In the genomic region with DNA sequence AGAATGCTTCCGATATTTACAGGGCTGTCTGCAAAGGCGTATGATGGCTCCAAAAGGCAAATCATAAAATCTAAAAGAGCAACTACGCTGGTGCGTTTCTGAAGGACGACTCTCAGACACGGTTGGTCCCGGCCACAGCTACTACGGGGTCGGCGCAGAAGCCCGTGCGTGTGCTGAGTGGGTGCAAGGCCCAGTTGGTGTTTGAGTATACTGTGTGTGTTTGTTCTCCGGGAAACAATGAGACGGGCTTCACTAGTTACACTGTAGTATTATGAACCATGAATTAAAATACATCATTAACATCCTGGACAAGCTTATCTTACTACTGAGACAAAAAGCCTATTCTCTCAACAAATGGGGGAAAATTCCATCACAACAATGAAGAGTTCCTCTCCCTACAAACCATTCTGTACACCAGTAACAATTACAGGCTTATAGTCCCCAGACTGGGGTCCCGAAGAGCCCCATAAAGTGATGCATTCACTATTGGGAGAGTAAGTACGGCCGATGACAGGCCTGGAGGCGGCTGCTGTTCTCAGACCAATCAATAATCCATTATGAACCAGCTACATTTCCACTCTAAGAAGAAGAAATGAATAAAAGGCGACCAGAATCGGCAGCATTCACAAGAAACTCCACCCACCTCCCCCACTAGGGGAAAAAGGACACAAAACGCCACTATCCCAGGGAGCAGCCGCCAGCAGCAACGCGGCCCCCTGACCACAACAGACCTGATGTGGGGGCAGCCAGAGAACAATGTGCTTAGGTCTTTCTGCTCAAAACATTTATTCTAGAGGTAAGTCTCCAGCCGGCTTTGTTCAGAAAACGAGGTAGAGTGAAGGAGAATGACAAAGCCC, we compare ENCODE assay signal across 8 cellular contexts. TPM values are rescaled to one million over a fixed set of nuclear protein-coding genes. Genes with fewer than 3 reads are reported as not detected.
DNase-seq lines count a peak whose midpoint lies in the region; ATAC-seq and TF ChIP-seq lines count a peak whose summit lies in the region.

No MANE protein-coding gene starts in this region.

- peaks cover 17% of the 10 kb centered on the region for H3K4me1 ChIP-seq in upper lobe of right lung

- H3K36me3 ChIP-seq in upper lobe of right lung, result no peaks in the 10 kb centered on the region

- H3K27ac ChIP-seq in upper lobe of right lung, result peak overlapping the region; percentile 83

- no peaks in the 10 kb centered on the region for H3K27me3 ChIP-seq in upper lobe of right lung

- ATAC-seq in GM21619 (IDR thresholded peaks at IDR 0.05; ENCODE audit: unreplicated experiment), result peak; percentile 26
- ATAC-seq in upper lobe of right lung, result peak; percentile 52

- H3K4me3 ChIP-seq in upper lobe of right lung, result peak overlapping the region; percentile 55

- DNase-seq in NCI-H82 (lab: John Stamatoyannopoulos, UW) (peak; percentile 61), ecto neural progenitor cell (ENCODE audit: low spot score) (peak; percentile 51), midbrain (lab: John Stamatoyannopoulos, UW) (peak; percentile 68), upper lobe of right lung (no peak), NCI-H187 treated with DMSO at 0.1 percent for 48 hours (lab: John Stamatoyannopoulos, UW) (no peak), NCI-H2107 (lab: John Stamatoyannopoulos, UW) (no peak), middle frontal gyrus (ENCODE audit: extremely low spot score, low spot score) (no peak)

- intact Hi-C loops in upper lobe of right lung (cut with DNase I), result no loop called here

- H3K9me3 ChIP-seq in upper lobe of right lung, result no peaks in the 10 kb centered on the region

- no peak for TF ChIP-seq CTCF in upper lobe of right lung (IDR thresholded peaks at IDR 0.05)

RNA-seq across cellular contexts. Expression of a gene that starts 43.3 kb away (rescaled TPM):
- total RNA-seq in upper lobe of right lung, result 28.0 TPM

Comparison
In these comparisons a context has a peak if more than half of its experiments do, and no peak if none do; other contexts are left out.
1. DNase-seq: peak in NCI-H82 (single experiment), ecto neural progenitor cell (single experiment) and midbrain (single experiment); none in upper lobe of right lung (single experiment), NCI-H187 treated with DMSO at 0.1 percent for 48 hours (single experiment), NCI-H2107 (single experiment) and middle frontal gyrus (single experiment).